ENCODE assay signal across 18 cellular contexts in genomic region chr3:42640771-42641370, GRCh38. TPM values are rescaled to one million over a fixed set of nuclear protein-coding genes. Genes with fewer than 3 reads are reported as not detected.
A peak's percentile ranks its signal among the peaks of the same experiment; 100 is the strongest.
DNase-seq lines count a peak whose midpoint lies in the region; ATAC-seq and TF ChIP-seq lines count a peak whose summit lies in the region.
"Had no signal": no experiment of that assay in that cellular context is flagged by ENCODE, and none has a peak within 500 bp of the region (broad histone marks: within the 10 kb centered on the region; RNA-seq: fewer than 3 reads in every experiment).

No MANE protein-coding gene starts in this region.

- TF ChIP-seq CTCF in nephron progenitor cell (IDR thresholded peaks at IDR 0.05) (no peak), ascending aorta (IDR thresholded peaks at IDR 0.05) (no peak)

- peaks cover 32% of the 10 kb centered on the region for H3K36me3 Mint-ChIP-seq in CD4-positive, CD25-positive, alpha-beta regulatory T cell
- peaks cover 38 to 45% of the 10 kb centered on the region in 2 donors for H3K36me3 Mint-ChIP-seq in CD4-positive, alpha-beta memory T cell
- peaks cover 19% of the 10 kb centered on the region for H3K36me3 Mint-ChIP-seq in activated naive CD8-positive, alpha-beta T cell treated with anti-CD3 and anti-CD28 coated beads for 36 hours
- peaks cover 44% of the 10 kb centered on the region for H3K36me3 Mint-ChIP-seq in nephron progenitor cell (ENCODE audit: low read depth)

- H3K4me1 Mint-ChIP-seq in CD4-positive, CD25-positive, alpha-beta regulatory T cell = peaks cover 0 to 12% (median 9%) of the 10 kb centered on the region in 4 donors
- peaks cover 9 to 12% (median 11%) of the 10 kb centered on the region in 4 donors for H3K4me1 Mint-ChIP-seq in CD4-positive, alpha-beta memory T cell
- H3K4me1 Mint-ChIP-seq in activated naive CD8-positive, alpha-beta T cell treated with anti-CD3 and anti-CD28 coated beads for 36 hours = peaks cover 6% of the 10 kb centered on the region
- H3K4me1 Mint-ChIP-seq in nephron progenitor cell = no peaks in the 10 kb centered on the region

- no peaks in the 10 kb centered on the region for H3K27me3 ChIP-seq in CD4-positive, CD25-positive, alpha-beta regulatory T cell (ENCODE audit: control insufficient read depth, insufficient read depth, low read length)
- H3K27me3 ChIP-seq in CD4-positive, alpha-beta memory T cell (ENCODE audit: insufficient read depth, low read length) = no peaks in the 10 kb centered on the region
- H3K27me3 ChIP-seq in layer of hippocampus (ENCODE audit: control insufficient read depth, insufficient read depth, low read length) (no peaks in the 10 kb centered on the region), ascending aorta (no peaks in the 10 kb centered on the region)
- H3K27me3 ChIP-seq: body of pancreas, left lung had no signal

- peaks cover 32% of the 10 kb centered on the region for H3K4me1 ChIP-seq in CD4-positive, CD25-positive, alpha-beta regulatory T cell (ENCODE audit: control insufficient read depth, insufficient read depth, low read length, poor library complexity, severe bottlenecking)
- peaks cover 43% of the 10 kb centered on the region for H3K4me1 ChIP-seq in CD4-positive, alpha-beta memory T cell (ENCODE audit: insufficient read depth, low read length)
- peaks cover 0 to 2% of the 10 kb centered on the region in 2 donors for H3K4me1 ChIP-seq in ascending aorta
- H3K4me1 ChIP-seq: body of pancreas, left lung had no signal

- no peak for ATAC-seq in CD4-positive, CD25-positive, alpha-beta regulatory T cell (ENCODE audit: low read depth in 2 of 2)
- ATAC-seq: body of pancreas, left lung, SK-N-SH treated with all-trans-retinoic acid at 6 μM for 48 hours had no signal

- peak overlapping the region in 3 of 4 donors; percentile 37 to 55 (median 44) for H3K4me3 Mint-ChIP-seq in CD4-positive, CD25-positive, alpha-beta regulatory T cell
- H3K4me3 Mint-ChIP-seq in CD4-positive, alpha-beta memory T cell = peak overlapping the region; percentile 22 to 75 (median 51)
- H3K4me3 Mint-ChIP-seq in activated naive CD8-positive, alpha-beta T cell treated with anti-CD3 and anti-CD28 coated beads for 36 hours = no peak overlapping the region
- H3K4me3 Mint-ChIP-seq in nephron progenitor cell = no peak overlapping the region
- H3K4me3 Mint-ChIP-seq: IgD-negative memory B cell had no signal

- DNase-seq in CD4-positive, CD25-positive, alpha-beta regulatory T cell = no peak
- no peak for DNase-seq in CD4-positive, alpha-beta memory T cell
- no peak for DNase-seq in activated naive CD8-positive, alpha-beta T cell treated with anti-CD3 and anti-CD28 coated beads for 36 hours
- DNase-seq in midbrain (lab: John Stamatoyannopoulos, UW) (no peak), nephron progenitor cell (no peak), ascending aorta (ENCODE audit: low spot score in 2 of 2) (no peak)
- DNase-seq: activated effector memory CD4-positive, alpha-beta T cell treated with anti-CD3 and anti-CD28 coated beads, Interleukin-2, amount 50 U/mL, for 16 hours; AML-193; body of pancreas; HCEC 1CT; left lung; NCI-H1694 treated with DMSO at 0.1 percent for 48 hours; NCI-H2227 treated with DMSO at 0.1 percent for 48 hours; stimulated activated CD4-positive, alpha-beta T cell treated with anti-CD3 and anti-CD28 coated beads, Interleukin-2, amount 100 ng/mL, for 48 hours had no signal

- no peak overlapping the region for H3K27ac ChIP-seq in CD4-positive, CD25-positive, alpha-beta regulatory T cell (ENCODE audit: insufficient read depth, low read length, poor library complexity, severe bottlenecking)
- H3K27ac ChIP-seq in CD4-positive, alpha-beta memory T cell (ENCODE audit: low read depth, low read length) = peak overlapping the region; percentile 7
- peak overlapping the region; percentile 24 for H3K27ac ChIP-seq in layer of hippocampus (ENCODE audit: low read depth, low read length)
- H3K27ac ChIP-seq in ascending aorta = peak overlapping the region in 1 of 2 donors; percentile 16
- H3K27ac ChIP-seq: body of pancreas, left lung had no signal

- no peaks in the 10 kb centered on the region for H3K9me3 Mint-ChIP-seq in CD4-positive, CD25-positive, alpha-beta regulatory T cell
- H3K9me3 Mint-ChIP-seq in CD4-positive, alpha-beta memory T cell = no peaks in the 10 kb centered on the region
- no peaks in the 10 kb centered on the region for H3K9me3 Mint-ChIP-seq in activated naive CD8-positive, alpha-beta T cell treated with anti-CD3 and anti-CD28 coated beads for 36 hours
- no peaks in the 10 kb centered on the region for H3K9me3 Mint-ChIP-seq in nephron progenitor cell
- H3K9me3 Mint-ChIP-seq: IgD-negative memory B cell had no signal

- CTCF ChIA-PET in CD4-positive, alpha-beta memory T cell (lab: Charles Lee; ENCODE audit: partially characterized antibody) = interaction anchor here (1.2 to 2.3 kb wide), 3 partner anchors 12 to 105 kb away, joined by 3 to 7 read pairs (median 6); partner anchors contain the start of genes SEC22C and ZBTB47

- intact Hi-C loops in CD4-positive, alpha-beta memory T cell (cut with micrococcal nuclease) = no loop called here
- intact Hi-C loops in ascending aorta (cut with DNase I) = no loop called here

- no peaks in the 10 kb centered on the region for H3K27me3 Mint-ChIP-seq in CD4-positive, CD25-positive, alpha-beta regulatory T cell
- no peaks in the 10 kb centered on the region for H3K27me3 Mint-ChIP-seq in CD4-positive, alpha-beta memory T cell
- H3K27me3 Mint-ChIP-seq in activated naive CD8-positive, alpha-beta T cell treated with anti-CD3 and anti-CD28 coated beads for 36 hours = no peaks in the 10 kb centered on the region
- no peaks in the 10 kb centered on the region for H3K27me3 Mint-ChIP-seq in nephron progenitor cell (ENCODE audit: low read depth, poor library complexity)
- H3K27me3 Mint-ChIP-seq: IgD-negative memory B cell had no signal

- H3K27ac Mint-ChIP-seq in CD4-positive, CD25-positive, alpha-beta regulatory T cell = peak overlapping the region in 2 of 3 donors; percentile 43 to 90
- H3K27ac Mint-ChIP-seq in CD4-positive, alpha-beta memory T cell = peak overlapping the region in 6 of 7 donors; percentile 77 to 94 (median 87)
- peak overlapping the region; percentile 55 for H3K27ac Mint-ChIP-seq in activated naive CD8-positive, alpha-beta T cell treated with anti-CD3 and anti-CD28 coated beads for 36 hours
- H3K27ac Mint-ChIP-seq in nephron progenitor cell = no peak overlapping the region

- no peak overlapping the region for H3K4me3 ChIP-seq in CD4-positive, CD25-positive, alpha-beta regulatory T cell (ENCODE audit: low read depth, low read length)
- no peak overlapping the region for H3K4me3 ChIP-seq in CD4-positive, alpha-beta memory T cell (ENCODE audit: low read length in 2 of 2)
- no peak overlapping the region for H3K4me3 ChIP-seq in ascending aorta
- H3K4me3 ChIP-seq: body of pancreas, left lung had no signal

- peaks cover 77% of the 10 kb centered on the region for H3K36me3 ChIP-seq in CD4-positive, CD25-positive, alpha-beta regulatory T cell (ENCODE audit: control insufficient read depth, insufficient read depth, low read length)
- peaks cover 63% of the 10 kb centered on the region for H3K36me3 ChIP-seq in CD4-positive, alpha-beta memory T cell (ENCODE audit: insufficient read depth, low read length)
- H3K36me3 ChIP-seq in ascending aorta = peaks cover 72 to 92% of the 10 kb centered on the region in 2 donors

- POLR2A ChIA-PET in CD4-positive, alpha-beta memory T cell (lab: Charles Lee; ENCODE audit: partially characterized antibody) = interaction anchor here (0.7 to 2.2 kb wide), 5 partner anchors 9 to 50 kb away, joined by 3 to 7 read pairs (median 5); partner anchors contain the start of genes NKTR and SS18L2

- no peaks in the 10 kb centered on the region for H3K9me3 ChIP-seq in CD4-positive, CD25-positive, alpha-beta regulatory T cell (ENCODE audit: control insufficient read depth in 2 of 2, low read length in 2 of 2)
- H3K9me3 ChIP-seq in CD4-positive, alpha-beta memory T cell (ENCODE audit: control insufficient read depth in 1 of 2, low read length in 2 of 2) = no peaks in the 10 kb centered on the region
- H3K9me3 ChIP-seq in ascending aorta = no peaks in the 10 kb centered on the region
- H3K9me3 ChIP-seq: body of pancreas, left lung had no signal

RNA-seq across cellular contexts. Expression of gene ZBTB47, which starts 12.6 kb away (rescaled TPM):
- total RNA-seq in CD4-positive, CD25-positive, alpha-beta regulatory T cell = 0.49 TPM
- not detected for polyA plus RNA-seq in CD4-positive, CD25-positive, alpha-beta regulatory T cell
- total RNA-seq in CD4-positive, alpha-beta memory T cell = 1 to 10 TPM; 1.4 to 1.8 TPM
- not detected for polyA plus RNA-seq in CD4-positive, alpha-beta memory T cell
- total RNA-seq in activated naive CD8-positive, alpha-beta T cell treated with anti-CD3 and anti-CD28 coated beads for 36 hours = under 1 TPM; 0.68 to 0.87 TPM
- total RNA-seq in ascending aorta = 69.3 TPM

RNA-seq across cellular contexts. Expression of gene NKTR, which starts 40.4 kb away (rescaled TPM):
- total RNA-seq in CD4-positive, CD25-positive, alpha-beta regulatory T cell = 291 TPM
- polyA plus RNA-seq in CD4-positive, CD25-positive, alpha-beta regulatory T cell = 10 to 100 TPM in 3 of 4 donors, 1 to 10 TPM in 1; 9.7 to 17.1 (median 10.9) TPM
- 100 to 1,000 TPM; 256 to 269 TPM for total RNA-seq in CD4-positive, alpha-beta memory T cell
- 10 to 100 TPM in 1 of 2 donors, 1 to 10 TPM in 1; 8.9 to 23.2 TPM for polyA plus RNA-seq in CD4-positive, alpha-beta memory T cell
- 10 to 100 TPM; 43.9 to 52.9 TPM for total RNA-seq in activated naive CD8-positive, alpha-beta T cell treated with anti-CD3 and anti-CD28 coated beads for 36 hours
- total RNA-seq in ascending aorta = 41.7 TPM

RNA-seq across cellular contexts. Expression of gene KLHL40, which starts 44.5 kb away (rescaled TPM):
- not detected for total RNA-seq in CD4-positive, CD25-positive, alpha-beta regulatory T cell
- not detected for polyA plus RNA-seq in CD4-positive, CD25-positive, alpha-beta regulatory T cell
- not detected for total RNA-seq in CD4-positive, alpha-beta memory T cell
- not detected for polyA plus RNA-seq in CD4-positive, alpha-beta memory T cell
- not detected for total RNA-seq in activated naive CD8-positive, alpha-beta T cell treated with anti-CD3 and anti-CD28 coated beads for 36 hours
- total RNA-seq in ascending aorta = not detected
- total RNA-seq: body of pancreas, left lung, osteocyte had no signal
- polyA plus RNA-seq: IgD-negative memory B cell had no signal

RNA-seq across cellular contexts. Expression of gene SS18L2, which starts 50.2 kb away (rescaled TPM):
- 52.7 TPM for total RNA-seq in CD4-positive, CD25-positive, alpha-beta regulatory T cell
- polyA plus RNA-seq in CD4-positive, CD25-positive, alpha-beta regulatory T cell = 100 to 1,000 TPM; 129 to 153 (median 142) TPM
- 10 to 100 TPM; 51.0 to 61.9 TPM for total RNA-seq in CD4-positive, alpha-beta memory T cell
- 100 to 1,000 TPM; 150 to 159 TPM for polyA plus RNA-seq in CD4-positive, alpha-beta memory T cell
- 10 to 100 TPM; 77.2 to 78.7 TPM for total RNA-seq in activated naive CD8-positive, alpha-beta T cell treated with anti-CD3 and anti-CD28 coated beads for 36 hours
- 1.5 TPM for total RNA-seq in ascending aorta

RNA-seq across cellular contexts. Expression of gene SEC22C, which starts 59.1 kb away (rescaled TPM):
- total RNA-seq in CD4-positive, CD25-positive, alpha-beta regulatory T cell = 72.0 TPM
- polyA plus RNA-seq in CD4-positive, CD25-positive, alpha-beta regulatory T cell = 10 to 100 TPM; 40.9 to 53.9 (median 51.4) TPM
- total RNA-seq in CD4-positive, alpha-beta memory T cell = 10 to 100 TPM; 55.8 to 56.6 TPM
- 10 to 100 TPM; 53.1 to 70.3 TPM for polyA plus RNA-seq in CD4-positive, alpha-beta memory T cell
- total RNA-seq in activated naive CD8-positive, alpha-beta T cell treated with anti-CD3 and anti-CD28 coated beads for 36 hours = 10 to 100 TPM; 40.0 to 42.3 TPM
- total RNA-seq in ascending aorta = 28.3 TPM

Comparison
In these comparisons a context has a peak if more than half of its experiments do, and no peak if none do; other contexts are left out.
1. H3K4me3 Mint-ChIP-seq: peak in CD4-positive, CD25-positive, alpha-beta regulatory T cell (3 of 4) and CD4-positive, alpha-beta memory T cell (8 of 8); none in activated naive CD8-positive, alpha-beta T cell treated with anti-CD3 and anti-CD28 coated beads for 36 hours (single experiment) and nephron progenitor cell (single experiment).
2. RNA of gene ZBTB47, which starts 12.6 kb away (total RNA-seq): 69.3 TPM in ascending aorta (single experiment); 1.4 to 1.8 TPM in CD4-positive, alpha-beta memory T cell, 0.68 to 0.87 TPM in activated naive CD8-positive, alpha-beta T cell treated with anti-CD3 and anti-CD28 coated beads for 36 hours and 0.49 TPM in CD4-positive, CD25-positive, alpha-beta regulatory T cell (single experiment); every median in the first group is over 10 times any median in the second.